In the genomic region with DNA sequence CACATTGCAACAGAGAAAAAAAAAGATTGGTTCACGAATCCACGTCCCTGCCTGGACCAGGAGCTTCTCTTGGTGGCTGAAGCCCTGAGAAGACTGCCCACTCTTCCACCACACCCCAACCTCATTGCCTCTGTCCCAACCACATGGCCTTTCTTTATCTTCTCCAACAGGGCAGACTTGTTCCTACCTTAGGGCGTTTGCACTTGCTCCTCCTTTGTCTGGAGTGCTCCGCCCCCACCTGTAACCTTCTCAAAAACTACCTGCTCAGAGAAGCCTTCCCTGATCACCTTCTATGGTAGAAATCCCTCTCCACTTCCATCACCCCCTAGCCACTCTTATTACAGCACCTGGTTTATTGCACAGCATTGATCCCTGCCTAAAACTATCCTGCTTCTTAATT, we compare ENCODE assay signal across 2 cellular contexts.
TF ChIP-seq lines count a peak whose summit lies in the region.

No MANE protein-coding gene starts in this region.

TF ChIP-seq in HCT116, 20 proteins besides CTCF, POLR2A, EP300 and RAD21:
- TF ChIP-seq EZH2phosphoT487 (IDR thresholded peaks at IDR 0.05; ENCODE audit: borderline replicate concordance) (no peak), CEBPB (IDR thresholded peaks at IDR 0.05; ENCODE audit: low read depth) (no peak), EZH2 (IDR thresholded peaks at IDR 0.05) (no peak), SP1 (IDR thresholded peaks at IDR 0.05; ENCODE audit: low read depth) (no peak), MAX (IDR thresholded peaks at IDR 0.05) (no peak), ATF3 (IDR thresholded peaks at IDR 0.05) (no peak), SRF (IDR thresholded peaks at IDR 0.05; ENCODE audit: low read depth) (no peak), TCF7L2 (IDR thresholded peaks at IDR 0.05; ENCODE audit: borderline replicate concordance, extremely low read depth, insufficient read depth, insufficient read length) (no peak)

TF ChIP-seq in H1, 55 proteins besides CTCF, POLR2A, EP300 and RAD21:
- TF ChIP-seq SAP30 (IDR thresholded peaks at IDR 0.05; ENCODE audit: insufficient read depth, insufficient replicate concordance, low read length) (no peak), SP2 (IDR thresholded peaks at IDR 0.05; ENCODE audit: low read length) (no peak), JUN (IDR thresholded peaks at IDR 0.05; ENCODE audit: low read depth, low read length) (no peak), BCL11A (IDR thresholded peaks at IDR 0.05; ENCODE audit: low read depth in 2 of 2, low read length in 2 of 2) (no peak)
- TF ChIP-seq, protein P1, sequence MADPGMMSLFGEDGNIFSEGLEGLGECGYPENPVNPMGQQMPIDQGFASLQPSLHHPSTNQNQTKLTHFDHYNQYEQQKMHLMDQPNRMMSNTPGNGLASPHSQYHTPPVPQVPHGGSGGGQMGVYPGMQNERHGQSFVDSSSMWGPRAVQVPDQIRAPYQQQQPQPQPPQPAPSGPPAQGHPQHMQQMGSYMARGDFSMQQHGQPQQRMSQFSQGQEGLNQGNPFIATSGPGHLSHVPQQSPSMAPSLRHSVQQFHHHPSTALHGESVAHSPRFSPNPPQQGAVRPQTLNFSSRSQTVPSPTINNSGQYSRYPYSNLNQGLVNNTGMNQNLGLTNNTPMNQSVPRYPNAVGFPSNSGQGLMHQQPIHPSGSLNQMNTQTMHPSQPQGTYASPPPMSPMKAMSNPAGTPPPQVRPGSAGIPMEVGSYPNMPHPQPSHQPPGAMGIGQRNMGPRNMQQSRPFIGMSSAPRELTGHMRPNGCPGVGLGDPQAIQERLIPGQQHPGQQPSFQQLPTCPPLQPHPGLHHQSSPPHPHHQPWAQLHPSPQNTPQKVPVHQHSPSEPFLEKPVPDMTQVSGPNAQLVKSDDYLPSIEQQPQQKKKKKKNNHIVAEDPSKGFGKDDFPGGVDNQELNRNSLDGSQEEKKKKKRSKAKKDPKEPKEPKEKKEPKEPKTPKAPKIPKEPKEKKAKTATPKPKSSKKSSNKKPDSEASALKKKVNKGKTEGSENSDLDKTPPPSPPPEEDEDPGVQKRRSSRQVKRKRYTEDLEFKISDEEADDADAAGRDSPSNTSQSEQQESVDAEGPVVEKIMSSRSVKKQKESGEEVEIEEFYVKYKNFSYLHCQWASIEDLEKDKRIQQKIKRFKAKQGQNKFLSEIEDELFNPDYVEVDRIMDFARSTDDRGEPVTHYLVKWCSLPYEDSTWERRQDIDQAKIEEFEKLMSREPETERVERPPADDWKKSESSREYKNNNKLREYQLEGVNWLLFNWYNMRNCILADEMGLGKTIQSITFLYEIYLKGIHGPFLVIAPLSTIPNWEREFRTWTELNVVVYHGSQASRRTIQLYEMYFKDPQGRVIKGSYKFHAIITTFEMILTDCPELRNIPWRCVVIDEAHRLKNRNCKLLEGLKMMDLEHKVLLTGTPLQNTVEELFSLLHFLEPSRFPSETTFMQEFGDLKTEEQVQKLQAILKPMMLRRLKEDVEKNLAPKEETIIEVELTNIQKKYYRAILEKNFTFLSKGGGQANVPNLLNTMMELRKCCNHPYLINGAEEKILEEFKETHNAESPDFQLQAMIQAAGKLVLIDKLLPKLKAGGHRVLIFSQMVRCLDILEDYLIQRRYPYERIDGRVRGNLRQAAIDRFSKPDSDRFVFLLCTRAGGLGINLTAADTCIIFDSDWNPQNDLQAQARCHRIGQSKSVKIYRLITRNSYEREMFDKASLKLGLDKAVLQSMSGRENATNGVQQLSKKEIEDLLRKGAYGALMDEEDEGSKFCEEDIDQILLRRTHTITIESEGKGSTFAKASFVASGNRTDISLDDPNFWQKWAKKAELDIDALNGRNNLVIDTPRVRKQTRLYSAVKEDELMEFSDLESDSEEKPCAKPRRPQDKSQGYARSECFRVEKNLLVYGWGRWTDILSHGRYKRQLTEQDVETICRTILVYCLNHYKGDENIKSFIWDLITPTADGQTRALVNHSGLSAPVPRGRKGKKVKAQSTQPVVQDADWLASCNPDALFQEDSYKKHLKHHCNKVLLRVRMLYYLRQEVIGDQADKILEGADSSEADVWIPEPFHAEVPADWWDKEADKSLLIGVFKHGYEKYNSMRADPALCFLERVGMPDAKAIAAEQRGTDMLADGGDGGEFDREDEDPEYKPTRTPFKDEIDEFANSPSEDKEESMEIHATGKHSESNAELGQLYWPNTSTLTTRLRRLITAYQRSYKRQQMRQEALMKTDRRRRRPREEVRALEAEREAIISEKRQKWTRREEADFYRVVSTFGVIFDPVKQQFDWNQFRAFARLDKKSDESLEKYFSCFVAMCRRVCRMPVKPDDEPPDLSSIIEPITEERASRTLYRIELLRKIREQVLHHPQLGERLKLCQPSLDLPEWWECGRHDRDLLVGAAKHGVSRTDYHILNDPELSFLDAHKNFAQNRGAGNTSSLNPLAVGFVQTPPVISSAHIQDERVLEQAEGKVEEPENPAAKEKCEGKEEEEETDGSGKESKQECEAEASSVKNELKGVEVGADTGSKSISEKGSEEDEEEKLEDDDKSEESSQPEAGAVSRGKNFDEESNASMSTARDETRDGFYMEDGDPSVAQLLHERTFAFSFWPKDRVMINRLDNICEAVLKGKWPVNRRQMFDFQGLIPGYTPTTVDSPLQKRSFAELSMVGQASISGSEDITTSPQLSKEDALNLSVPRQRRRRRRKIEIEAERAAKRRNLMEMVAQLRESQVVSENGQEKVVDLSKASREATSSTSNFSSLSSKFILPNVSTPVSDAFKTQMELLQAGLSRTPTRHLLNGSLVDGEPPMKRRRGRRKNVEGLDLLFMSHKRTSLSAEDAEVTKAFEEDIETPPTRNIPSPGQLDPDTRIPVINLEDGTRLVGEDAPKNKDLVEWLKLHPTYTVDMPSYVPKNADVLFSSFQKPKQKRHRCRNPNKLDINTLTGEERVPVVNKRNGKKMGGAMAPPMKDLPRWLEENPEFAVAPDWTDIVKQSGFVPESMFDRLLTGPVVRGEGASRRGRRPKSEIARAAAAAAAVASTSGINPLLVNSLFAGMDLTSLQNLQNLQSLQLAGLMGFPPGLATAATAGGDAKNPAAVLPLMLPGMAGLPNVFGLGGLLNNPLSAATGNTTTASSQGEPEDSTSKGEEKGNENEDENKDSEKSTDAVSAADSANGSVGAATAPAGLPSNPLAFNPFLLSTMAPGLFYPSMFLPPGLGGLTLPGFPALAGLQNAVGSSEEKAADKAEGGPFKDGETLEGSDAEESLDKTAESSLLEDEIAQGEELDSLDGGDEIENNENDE (IDR thresholded peaks at IDR 0.05; ENCODE audit: insufficient replicate concordance, low read length), result no peak
